ENCODE assay signal across 19 cellular contexts in the genomic region with DNA sequence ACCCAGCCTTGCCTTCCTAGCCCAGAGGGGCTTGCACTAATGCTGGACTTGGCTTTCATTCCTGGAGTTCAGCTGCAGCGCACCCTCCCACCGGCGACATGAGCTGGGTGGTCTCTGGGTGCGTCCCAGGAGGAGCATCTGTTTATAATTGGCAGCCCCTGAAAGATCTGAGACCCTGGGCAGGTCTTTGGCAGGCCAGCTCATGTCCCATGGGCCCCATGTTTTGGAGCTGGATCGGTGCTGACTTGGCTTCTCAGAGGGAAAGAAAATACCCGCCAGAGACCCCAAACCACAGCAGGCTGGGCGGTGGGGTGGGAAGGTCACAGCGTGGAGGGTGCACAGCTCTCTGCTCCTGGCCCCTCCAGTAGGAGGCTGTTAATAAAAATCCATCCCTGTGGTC. TPM values are rescaled to one million over a fixed set of nuclear protein-coding genes. Genes with fewer than 3 reads are reported as not detected.
DNase-seq lines count a peak whose midpoint lies in the region; ATAC-seq and TF ChIP-seq lines count a peak whose summit lies in the region.
"Had no signal": no experiment of that assay in that cellular context is flagged by ENCODE, and none has a peak within 500 bp of the region (broad histone marks: within the 10 kb centered on the region; RNA-seq: fewer than 3 reads in every experiment).

No MANE protein-coding gene starts in this region.

- H3K4me3 ChIP-seq in Panc1 (ENCODE audit: low read depth in 2 of 2, low read length in 2 of 2) (no peak overlapping the region), hepatocyte (no peak overlapping the region), thoracic aorta (no peak overlapping the region)
- H3K4me3 ChIP-seq: BLaER1 treated with 17β-estradiol and CSF1 and Interleukin-3, amounts not matched to agents 10 nM and 100 nM had no signal

- no peak overlapping the region for H3K4me3 Mint-ChIP-seq in Calu3 (ENCODE audit: low read depth, unreplicated experiment)
- H3K4me3 Mint-ChIP-seq: CD8-positive, alpha-beta T cell had no signal

- CTCF ChIA-PET in Calu3 (lab: Charles Lee) = interaction anchor here (1.5 kb wide), 1 partner anchor 31 kb away, joined by 3 read pairs; no protein-coding TSS in a partner anchor
- CTCF ChIA-PET in Panc1 (lab: Charles Lee) = no interaction called here

- DNase-seq in Calu3 (no peak), Panc1 (ENCODE audit: low read depth, low spot score) (no peak), hepatocyte (ENCODE audit: low spot score) (no peak), thoracic aorta (ENCODE audit: low spot score) (no peak), KG1 (lab: John Stamatoyannopoulos, UW) (no peak)
- DNase-seq in activated CD4-positive, alpha-beta T cell treated with anti-CD3 and anti-CD28 coated beads, Interleukin-2, amount 50 U/mL, for 48 hours = no peak
- DNase-seq: CD8-positive, alpha-beta T cell; DMS153; GOT3; HCEC 1CT; NCI-H1105; NCI-H146; NCI-H2029; NCI-H2227 treated with DMSO at 0.1 percent for 48 hours; NCI-H510A had no signal

- intact Hi-C loops in Calu3 (cut with micrococcal nuclease; ENCODE audit: unreplicated experiment) = no loop called here
- intact Hi-C loops in Panc1 (cut with micrococcal nuclease; ENCODE audit: unreplicated experiment) = no loop called here

- H3K36me3 ChIP-seq in Panc1 (ENCODE audit: control insufficient read depth, insufficient read depth, low read length) (no peaks in the 10 kb centered on the region), hepatocyte (replicated peaks; ENCODE audit: insufficient read depth, low read depth) (no peaks in the 10 kb centered on the region), thoracic aorta (peaks cover 10% of the 10 kb centered on the region)
- H3K36me3 ChIP-seq: BLaER1 treated with 17β-estradiol and CSF1 and Interleukin-3, amounts not matched to agents 10 nM and 100 nM had no signal

- peaks cover 70% of the 10 kb centered on the region for H3K36me3 Mint-ChIP-seq in Calu3 (ENCODE audit: insufficient read depth, unreplicated experiment)

- H3K9me3 ChIP-seq in Panc1 (ENCODE audit: control insufficient read depth, insufficient read depth, low read depth, low read length) = no peaks in the 10 kb centered on the region
- H3K9me3 ChIP-seq in hepatocyte (ENCODE audit: low read depth) = no peaks in the 10 kb centered on the region
- no peaks in the 10 kb centered on the region for H3K9me3 ChIP-seq in thoracic aorta
- H3K9me3 ChIP-seq: BLaER1 treated with 17β-estradiol and CSF1 and Interleukin-3, amounts not matched to agents 10 nM and 100 nM had no signal

- H2AFZ ChIP-seq in hepatocyte = no peak overlapping the region

- H3K27ac ChIP-seq in Panc1 (ENCODE audit: low read length) (peak overlapping the region; percentile 96), hepatocyte (peak overlapping the region; percentile 35), thoracic aorta (peak overlapping the region; percentile 18 to 52)
- H3K27ac ChIP-seq: BLaER1 treated with 17β-estradiol and CSF1 and Interleukin-3, amounts not matched to agents 10 nM and 100 nM had no signal

- no peak for TF ChIP-seq CTCF in Calu3 (IDR thresholded peaks at IDR 0.05; ENCODE audit: unreplicated experiment)
- no peak for TF ChIP-seq CTCF in Panc1 (IDR thresholded peaks at IDR 0.05)
- TF ChIP-seq CTCF in hepatocyte (IDR thresholded peaks at IDR 0.05; ENCODE audit: poor library complexity) = no peak
- TF ChIP-seq CTCF in thoracic aorta (IDR thresholded peaks at IDR 0.05) = no peak

- H3K79me2 ChIP-seq in hepatocyte = peaks cover 96% of the 10 kb centered on the region

- no peaks in the 10 kb centered on the region for H3K9me2 ChIP-seq in hepatocyte (replicated peaks; ENCODE audit: insufficient read depth)

- H3K27me3 ChIP-seq in Panc1 (ENCODE audit: control insufficient read depth, insufficient read depth, low read length) (no peaks in the 10 kb centered on the region), hepatocyte (no peaks in the 10 kb centered on the region), thoracic aorta (replicated peaks; ENCODE audit: insufficient read depth) (no peaks in the 10 kb centered on the region)
- H3K27me3 ChIP-seq: BLaER1 treated with 17β-estradiol and CSF1 and Interleukin-3, amounts not matched to agents 10 nM and 100 nM had no signal

- H3K4me1 ChIP-seq in Panc1 (ENCODE audit: control insufficient read depth, insufficient read depth, low read length) = peaks cover 73% of the 10 kb centered on the region
- peaks cover 6% of the 10 kb centered on the region for H3K4me1 ChIP-seq in hepatocyte (ENCODE audit: insufficient read depth)
- H3K4me1 ChIP-seq in thoracic aorta (ENCODE audit: control insufficient read depth in 1 of 2, low read depth in 2 of 2) = peaks cover 15 to 72% of the 10 kb centered on the region in 2 donors

- in situ Hi-C loops in Panc1 (cut with HindIII; ENCODE audit: low pct_unique_long_range_greater_than_20kb, low sequenced_read_pairs) = no loop called here

- POLR2A ChIA-PET in Panc1 (lab: Charles Lee) = no interaction called here

- WGBS in hepatocyte (ENCODE audit: low lambda C conversion rate, missing lambda C conversion rate) = 73% methylated on average over 8 of the region's 8 CpGs

- H3K4me1 Mint-ChIP-seq in Calu3 (ENCODE audit: low read depth, unreplicated experiment) = peaks cover 34% of the 10 kb centered on the region

- no peak for ATAC-seq in Panc1
- ATAC-seq in thoracic aorta (ENCODE audit: insufficient number of reproducible peaks, low FRiP score, low read depth) = no peak
- ATAC-seq in GM21423 (IDR thresholded peaks at IDR 0.05; ENCODE audit: unreplicated experiment) = no peak
- ATAC-seq: CD8-positive, alpha-beta T cell had no signal

- H3K4me2 ChIP-seq in hepatocyte = no peak overlapping the region

- no TSS peak for BruUV-seq in Calu3 (replicated peaks; lab: Mats Ljungman, UMichigan)
- BruUV-seq in Panc1 (replicated peaks; lab: Mats Ljungman, UMichigan) = no TSS peak

- H3K27ac Mint-ChIP-seq in Calu3 (ENCODE audit: unreplicated experiment) = peak overlapping the region; percentile 74
- H3K27ac Mint-ChIP-seq: CD8-positive, alpha-beta T cell had no signal

- no peaks in the 10 kb centered on the region for H3K27me3 Mint-ChIP-seq in Calu3 (ENCODE audit: unreplicated experiment)

- H3K9me3 Mint-ChIP-seq in Calu3 (ENCODE audit: low read depth, unreplicated experiment) = no peaks in the 10 kb centered on the region
- H3K9me3 Mint-ChIP-seq: CD8-positive, alpha-beta T cell had no signal

- peaks cover 12% of the 10 kb centered on the region for H4K20me1 ChIP-seq in hepatocyte (ENCODE audit: insufficient read depth, poor library complexity, severe bottlenecking)
- H4K20me1 ChIP-seq: BLaER1 treated with 17β-estradiol and CSF1 and Interleukin-3, amounts not matched to agents 10 nM and 100 nM had no signal

RNA-seq across cellular contexts. Expression of gene DHRS3, which starts 29.3 kb away (rescaled TPM):
- total RNA-seq in Calu3 (2022) = 173 and 239 TPM in 2 replicates
- 113 TPM for total RNA-seq in Panc1 (2021; ENCODE audit: unreplicated experiment)
- 143 TPM for polyA plus RNA-seq in Panc1 (2012; ENCODE audit: insufficient read length)
- 98.9 and 103 TPM in 2 replicates for total RNA-seq in hepatocyte
- polyA plus RNA-seq in hepatocyte = 75.9 and 84.1 TPM in 2 replicates
- 100 to 1,000 TPM in 1 of 2 donors, 10 to 100 TPM in 1; 65.9 to 150 TPM for total RNA-seq in thoracic aorta

RNA-seq across cellular contexts. Expression of gene AADACL4, which starts 55.2 kb away (rescaled TPM):
- total RNA-seq in Calu3 (2022) = not detected in 2 replicates
- not detected for total RNA-seq in Panc1 (2021; ENCODE audit: unreplicated experiment)
- not detected for polyA plus RNA-seq in Panc1 (2012; ENCODE audit: insufficient read length)
- total RNA-seq in hepatocyte = 0.20 TPM in 1 of 2 replicates, not detected in the other
- not detected in 2 replicates for polyA plus RNA-seq in hepatocyte
- not detected for total RNA-seq in thoracic aorta
- total RNA-seq: CD8-positive, alpha-beta T cell; G401; IMR-90 had no signal
- polyA plus RNA-seq: IMR-90 had no signal

Comparison
In these comparisons a context has a peak if more than half of its experiments do, and no peak if none do; other contexts are left out.
1. H3K27ac ChIP-seq: peak in every context shown above with its lines; median percentile 96 in Panc1; 35 in hepatocyte; 35 in thoracic aorta.